ENCODE assay signal across 8 cellular contexts in the genomic region with DNA sequence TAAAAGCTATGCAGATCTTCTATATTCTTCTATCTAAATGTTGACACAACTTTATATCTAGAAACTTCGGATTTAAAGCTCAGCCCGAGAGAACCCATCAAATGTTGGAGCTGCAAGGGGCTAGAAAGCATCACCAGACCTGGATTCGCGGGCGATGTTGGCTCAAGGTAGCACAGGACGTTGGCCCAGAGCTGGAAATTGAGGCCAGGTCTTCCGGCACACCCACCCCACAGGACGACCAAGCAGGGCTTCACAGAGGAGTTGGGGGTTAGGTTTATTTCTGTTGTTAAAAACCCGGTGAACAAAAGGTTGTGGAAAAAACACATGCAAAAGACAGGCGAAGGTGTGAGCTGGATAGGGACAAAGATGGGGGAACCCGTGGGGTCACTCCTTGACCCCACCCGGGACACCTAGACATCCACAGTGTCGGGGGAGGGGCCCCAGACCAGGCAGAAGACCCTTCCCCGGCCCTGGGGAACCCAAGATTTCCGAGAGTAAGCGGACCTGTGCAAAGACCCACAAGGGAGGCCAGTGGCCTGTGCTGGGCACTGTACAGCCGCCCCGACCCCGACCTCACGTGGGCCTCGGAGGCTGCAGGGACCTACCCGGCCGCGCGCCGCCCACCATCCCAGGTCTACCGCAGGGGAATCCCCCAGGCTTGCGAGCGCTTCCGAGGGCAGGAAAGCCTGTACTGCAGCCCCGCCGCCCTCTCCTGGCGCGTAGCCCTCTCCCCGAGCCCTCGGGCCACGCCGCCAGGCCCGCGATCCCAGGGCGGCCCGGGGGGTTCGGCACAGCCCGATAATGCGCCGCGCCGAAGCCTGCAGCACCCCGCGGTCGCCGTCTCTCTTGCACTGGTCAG. TPM values are rescaled to one million over a fixed set of nuclear protein-coding genes. Genes with fewer than 3 reads are reported as not detected.
DNase-seq lines count a peak whose midpoint lies in the region; ATAC-seq, FAIRE-seq and TF ChIP-seq lines count a peak whose summit lies in the region.

No MANE protein-coding gene starts in this region.

- H3K4me3 ChIP-seq in K562 (no peak overlapping the region), kidney epithelial cell (ENCODE audit: low read depth, low read length) (peak overlapping the region; percentile 74)

- CTCF ChIA-PET in K562 (lab: Yijun Ruan, JAX; ENCODE audit: low intra/inter-chr PET ratio) = no interaction called here

- H3K4me2 ChIP-seq in K562 (ENCODE audit: insufficient read depth, low read length) = no peak overlapping the region

- H2AFZ ChIP-seq in K562 (ENCODE audit: low read depth, low read length) = no peak overlapping the region

- TF ChIP-seq CTCF in K562 (IDR thresholded peaks at IDR 0.05 in 2 of 3, conservative IDR thresholded peaks at IDR 0.05 in 1 of 3; ENCODE audit: insufficient read depth in 2 of 3, low read depth in 1 of 3, low read length in 3 of 3) (no peak), kidney epithelial cell (IDR thresholded peaks at IDR 0.05; ENCODE audit: insufficient read depth, low read length, poor library complexity, severe bottlenecking) (no peak)

- no peak for FAIRE-seq in K562 (lab: Jason Lieb, UNC)
- no peak for FAIRE-seq in RCC 7860 (lab: Jason Lieb, UNC)

- TF ChIP-seq POLR2A in GM15510 (IDR thresholded peaks at IDR 0.05; ENCODE audit: borderline replicate concordance, extremely low read depth, insufficient read length) (peak; percentile 29), K562 (conservative IDR thresholded peaks at IDR 0.05) (no peak)

- H3K27me3 ChIP-seq in K562 (ENCODE audit: control insufficient read depth in 2 of 2, insufficient read depth in 2 of 2, low read length in 2 of 2) (no peaks in the 10 kb centered on the region), kidney epithelial cell (ENCODE audit: control insufficient read depth, insufficient read depth, low read length) (no peaks in the 10 kb centered on the region)

- no peaks in the 10 kb centered on the region for H3K9me3 ChIP-seq in K562 (replicated peaks; ENCODE audit: control insufficient read depth, insufficient read depth, low read depth, low read length)

- POLR2A ChIA-PET in K562 (lab: Yijun Ruan, JAX) = interaction anchor here (0.6 to 3.4 kb wide), 11 partner anchors 10 to 518 kb away, joined by 3 to 24 read pairs (median 4); a partner anchor contains a TSS

- in situ Hi-C loops in K562 (cut with MboI) = no loop called here

- H3K36me3 ChIP-seq in K562 (ENCODE audit: control insufficient read depth, insufficient read depth, low read length) (peaks cover 22% of the 10 kb centered on the region; the same call in 2 of the 3 replicates), kidney epithelial cell (ENCODE audit: control insufficient read depth, insufficient read depth, low read length) (no peaks in the 10 kb centered on the region)

- H3K9ac ChIP-seq in K562 (ENCODE audit: insufficient read depth in 1 of 2, low read depth in 2 of 2, low read length in 2 of 2) = no peak overlapping the region

- no peaks in the 10 kb centered on the region; the same call in 1 of the 2 replicates for H4K20me1 ChIP-seq in K562 (replicated peaks; ENCODE audit: control insufficient read depth, insufficient read depth, low read length)

- TF ChIP-seq EP300 in K562 (IDR thresholded peaks at IDR 0.05; ENCODE audit: low read length) = no peak

- no TSS peak for BruUV-seq in K562 (replicated peaks; lab: Mats Ljungman, UMichigan)

- no peaks in the 10 kb centered on the region for H3K9me1 ChIP-seq in K562 (ENCODE audit: control insufficient read depth, insufficient read depth, low read length)

- 92% methylated on average over 15 of the region's 52 CpGs for WGBS in K562 (ENCODE audit: insufficient coverage, low coverage, missing lambda C conversion rate)

- DNase-seq in K562 (ENCODE audit: extremely low read depth in 1 of 4, low spot score in 3 of 4) (no peak), kidney epithelial cell (ENCODE audit: low read depth) (no peak), RCC 7860 (ENCODE audit: low spot score) (no peak)
- peak; percentile 76 for DNase-seq in stimulated activated CD4-positive, alpha-beta T cell treated with anti-CD3 and anti-CD28 coated beads, Interleukin-4, amount 100 ng/mL, for 1 hour

- H3K4me1 ChIP-seq in K562 (replicated peaks in 1 of 2; ENCODE audit: control insufficient read depth in 2 of 2, insufficient read depth in 2 of 2, low read length in 2 of 2) = peaks cover 12 to 22% of the 10 kb centered on the region in 2 experiments; a peak in 3 of 5 replicates

- no peak for TF ChIP-seq RAD21 in K562 (CRISPR knock-in tag; conservative IDR thresholded peaks at IDR 0.05 in 1 of 2, IDR thresholded peaks at IDR 0.05 in 1 of 2)

- intact Hi-C loops in K562 (cut with micrococcal nuclease) = loop anchor here (2.0 kb wide), 2 partner anchors 17 to 31 kb away; a partner anchor contains a TSS

- ATAC-seq in HG02759 (IDR thresholded peaks at IDR 0.05; ENCODE audit: unreplicated experiment) (peak; percentile 27), SK-N-SH treated with all-trans-retinoic acid at 6 μM for 48 hours (peak; percentile 39), K562 (no peak), HG02623 (IDR thresholded peaks at IDR 0.05; ENCODE audit: unreplicated experiment) (no peak)

- 0 out of 3 replicates have a peak, but pooled peaks cover 5% of the 10 kb centered on the region for H3K79me2 ChIP-seq in K562 (ENCODE audit: control insufficient read depth, insufficient read depth, low read length)

- H3K27ac ChIP-seq in K562 (ENCODE audit: extremely low read depth, low read depth, low read length) = no peak overlapping the region

RNA-seq across cellular contexts. Expression of a gene that starts 1.8 kb away (rescaled TPM):
- 40.2 and 80.6 TPM in 2 replicates for total RNA-seq in K562 (2011; cell fraction: chromatin; rRNA removed; ENCODE audit: low replicate concordance)
- total RNA-seq in K562 (2011; cell fraction: nucleolus; rRNA removed) = 34.5 and 47.0 TPM in 2 replicates
- 34.2 and 36.7 TPM in 2 replicates for total RNA-seq in K562 (2011; cell fraction: nucleoplasm; rRNA removed)
- total RNA-seq in K562 (2014; rRNA removed) (26.2 and 30.3 TPM in 2 replicates), K562 (2014; rRNA removed; fragmentation: Illumina TruSeq; extraction: Trizol) (25.8 and 26.4 TPM in 2 replicates), K562 (2015; rRNA removed; fragmentation: Illumina TruSeq; extraction: Trizol) (28.7 and 29.1 TPM in 2 replicates), K562 (2021) (37.6 and 40.3 TPM in 2 replicates), kidney epithelial cell (28.6 and 32.0 TPM in 2 replicates)
- polyA plus RNA-seq in K562 (2011; rRNA removed) (48.3 and 52.7 TPM in 2 replicates), K562 (2014; fragmentation: Illumina TruSeq; extraction: Trizol) (49.5 and 52.3 TPM in 2 replicates), K562 (2014; fragmentation: Nextera tagmentation; extraction: Ambion mirVana) (1 to 10 TPM; 3.3 to 6.3 TPM), K562 (2014; rRNA removed) (24.9 and 33.8 TPM in 2 replicates)
- 61.4 and 68.7 TPM in 2 replicates for polyA plus RNA-seq in K562 (2011; cell fraction: cytosol; rRNA removed)
- 59.7 and 61.5 TPM in 2 replicates for polyA plus RNA-seq in K562 (2011; cell fraction: nucleus; rRNA removed)
- 33.2 and 62.0 TPM in 2 replicates for polyA plus RNA-seq in K562 (2012)
- 42.1 and 50.9 TPM in 2 replicates for polyA minus RNA-seq in K562 (2011; rRNA and poly(A)+ RNA removed)
- 22.4 and 26.2 TPM in 2 replicates for polyA minus RNA-seq in K562 (2011; cell fraction: cytosol; rRNA and poly(A)+ RNA removed)
- 20.7 and 27.2 TPM in 2 replicates for polyA minus RNA-seq in K562 (2011; cell fraction: nucleus; rRNA and poly(A)+ RNA removed)

RNA-seq across cellular contexts. Expression of a gene that starts 16.9 kb away (rescaled TPM):
- 364 and 807 TPM in 2 replicates for total RNA-seq in K562 (2011; cell fraction: chromatin; rRNA removed; ENCODE audit: low replicate concordance)
- total RNA-seq in K562 (2011; cell fraction: nucleolus; rRNA removed) = 428 and 514 TPM in 2 replicates
- total RNA-seq in K562 (2011; cell fraction: nucleoplasm; rRNA removed) = 376 and 406 TPM in 2 replicates
- total RNA-seq in K562 (2014; rRNA removed) (18.9 and 23.7 TPM in 2 replicates), K562 (2014; rRNA removed; fragmentation: Illumina TruSeq; extraction: Trizol) (31.0 and 34.3 TPM in 2 replicates), K562 (2015; rRNA removed; fragmentation: Illumina TruSeq; extraction: Trizol) (44.0 and 44.1 TPM in 2 replicates), K562 (2021) (78.5 and 79.6 TPM in 2 replicates), kidney epithelial cell (27.0 and 36.1 TPM in 2 replicates)
- polyA plus RNA-seq in K562 (2011; rRNA removed) (52.9 and 143 TPM in 2 replicates), K562 (2014; fragmentation: Illumina TruSeq; extraction: Trizol) (76.9 and 81.4 TPM in 2 replicates), K562 (2014; fragmentation: Nextera tagmentation; extraction: Ambion mirVana) (10 to 100 TPM; 11.4 to 14.8 TPM), K562 (2014; rRNA removed) (55.0 and 58.0 TPM in 2 replicates)
- polyA plus RNA-seq in K562 (2011; cell fraction: cytosol; rRNA removed) = 146 and 165 TPM in 2 replicates
- 466 and 543 TPM in 2 replicates for polyA plus RNA-seq in K562 (2011; cell fraction: nucleus; rRNA removed)
- 57.3 and 151 TPM in 2 replicates for polyA plus RNA-seq in K562 (2012)
- 123 TPM in 2 replicates for polyA minus RNA-seq in K562 (2011; rRNA and poly(A)+ RNA removed)
- 96.4 and 118 TPM in 2 replicates for polyA minus RNA-seq in K562 (2011; cell fraction: cytosol; rRNA and poly(A)+ RNA removed)
- 142 and 264 TPM in 2 replicates for polyA minus RNA-seq in K562 (2011; cell fraction: nucleus; rRNA and poly(A)+ RNA removed)

RNA-seq across cellular contexts. Expression of a gene that starts 21.8 kb away (rescaled TPM):
- 32.9 and 75.2 TPM in 2 replicates for total RNA-seq in K562 (2011; cell fraction: chromatin; rRNA removed; ENCODE audit: low replicate concordance)
- 76.6 and 92.2 TPM in 2 replicates for total RNA-seq in K562 (2011; cell fraction: nucleolus; rRNA removed)
- 88.9 and 136 TPM in 2 replicates for total RNA-seq in K562 (2011; cell fraction: nucleoplasm; rRNA removed)
- total RNA-seq in K562 (2014; rRNA removed) = 186 and 199 TPM in 2 replicates
- 263 and 292 TPM in 2 replicates for total RNA-seq in K562 (2014; rRNA removed; fragmentation: Illumina TruSeq; extraction: Trizol)
- 335 and 366 TPM in 2 replicates for total RNA-seq in K562 (2015; rRNA removed; fragmentation: Illumina TruSeq; extraction: Trizol)
- total RNA-seq in K562 (2021) = 239 and 266 TPM in 2 replicates
- 328 and 435 TPM in 2 replicates for polyA plus RNA-seq in K562 (2011; rRNA removed)
- 794 and 995 TPM in 2 replicates for polyA plus RNA-seq in K562 (2011; cell fraction: cytosol; rRNA removed)
- 204 and 270 TPM in 2 replicates for polyA plus RNA-seq in K562 (2011; cell fraction: nucleus; rRNA removed)
- polyA plus RNA-seq in K562 (2012) = 363 and 494 TPM in 2 replicates
- 503 and 545 TPM in 2 replicates for polyA plus RNA-seq in K562 (2014; fragmentation: Illumina TruSeq; extraction: Trizol)
- 1,000 to 10,000 TPM; 1,144 to 1,155 TPM for polyA plus RNA-seq in K562 (2014; fragmentation: Nextera tagmentation; extraction: Ambion mirVana)
- 355 and 369 TPM in 2 replicates for polyA plus RNA-seq in K562 (2014; rRNA removed)
- polyA minus RNA-seq in K562 (2011; rRNA and poly(A)+ RNA removed) = 170 and 193 TPM in 2 replicates
- polyA minus RNA-seq in K562 (2011; cell fraction: cytosol; rRNA and poly(A)+ RNA removed) = 371 and 384 TPM in 2 replicates
- 63.4 and 99.5 TPM in 2 replicates for polyA minus RNA-seq in K562 (2011; cell fraction: nucleus; rRNA and poly(A)+ RNA removed)
- 237 and 272 TPM in 2 replicates for total RNA-seq in kidney epithelial cell

RNA-seq across cellular contexts. Expression of a gene that starts 28.8 kb away (rescaled TPM):
- total RNA-seq in K562 (2011; cell fraction: chromatin; rRNA removed; ENCODE audit: low replicate concordance) = 0.26 and 1.00 TPM in 2 replicates
- 1.6 and 2.0 TPM in 2 replicates for total RNA-seq in K562 (2011; cell fraction: nucleolus; rRNA removed)
- 0.51 and 0.61 TPM in 2 replicates for total RNA-seq in K562 (2011; cell fraction: nucleoplasm; rRNA removed)
- total RNA-seq in K562 (2014; rRNA removed) (2.2 and 2.7 TPM in 2 replicates), K562 (2014; rRNA removed; fragmentation: Illumina TruSeq; extraction: Trizol) (0.04 TPM in 1 of 2 replicates, not detected in the other), K562 (2015; rRNA removed; fragmentation: Illumina TruSeq; extraction: Trizol) (0.54 and 0.75 TPM in 2 replicates), K562 (2021) (1.0 and 1.5 TPM in 2 replicates), kidney epithelial cell (7.4 and 9.5 TPM in 2 replicates)
- polyA plus RNA-seq in K562 (2011; rRNA removed) (0.24 and 0.43 TPM in 2 replicates), K562 (2014; fragmentation: Illumina TruSeq; extraction: Trizol) (0.06 and 0.37 TPM in 2 replicates), K562 (2014; fragmentation: Nextera tagmentation; extraction: Ambion mirVana) (not detected), K562 (2014; rRNA removed) (0.94 and 1.1 TPM in 2 replicates)
- 0.63 and 1.3 TPM in 2 replicates for polyA plus RNA-seq in K562 (2011; cell fraction: cytosol; rRNA removed)
- 1.1 and 2.4 TPM in 2 replicates for polyA plus RNA-seq in K562 (2011; cell fraction: nucleus; rRNA removed)
- 1.1 and 1.7 TPM in 2 replicates for polyA plus RNA-seq in K562 (2012)
- 0.12 and 0.25 TPM in 2 replicates for polyA minus RNA-seq in K562 (2011; rRNA and poly(A)+ RNA removed)
- polyA minus RNA-seq in K562 (2011; cell fraction: cytosol; rRNA and poly(A)+ RNA removed) = 0.46 and 0.67 TPM in 2 replicates
- polyA minus RNA-seq in K562 (2011; cell fraction: nucleus; rRNA and poly(A)+ RNA removed) = 0.78 and 0.94 TPM in 2 replicates

RNA-seq across cellular contexts. Expression of a gene that starts 36.9 kb away (rescaled TPM):
- 2.0 and 6.1 TPM in 2 replicates for total RNA-seq in K562 (2011; cell fraction: chromatin; rRNA removed; ENCODE audit: low replicate concordance)
- 5.5 and 8.5 TPM in 2 replicates for total RNA-seq in K562 (2011; cell fraction: nucleolus; rRNA removed)
- 5.1 and 5.5 TPM in 2 replicates for total RNA-seq in K562 (2011; cell fraction: nucleoplasm; rRNA removed)
- total RNA-seq in K562 (2014; rRNA removed) = 5.8 and 9.8 TPM in 2 replicates
- total RNA-seq in K562 (2014; rRNA removed; fragmentation: Illumina TruSeq; extraction: Trizol) = 2.4 and 3.6 TPM in 2 replicates
- total RNA-seq in K562 (2015; rRNA removed; fragmentation: Illumina TruSeq; extraction: Trizol) = 8.8 and 9.2 TPM in 2 replicates
- total RNA-seq in K562 (2021) = 10.7 and 13.2 TPM in 2 replicates
- 3.4 and 3.7 TPM in 2 replicates for polyA plus RNA-seq in K562 (2011; rRNA removed)
- 4.3 and 6.2 TPM in 2 replicates for polyA plus RNA-seq in K562 (2011; cell fraction: cytosol; rRNA removed)
- 9.1 and 9.7 TPM in 2 replicates for polyA plus RNA-seq in K562 (2011; cell fraction: nucleus; rRNA removed)
- 15.4 and 17.5 TPM in 2 replicates for polyA plus RNA-seq in K562 (2012)
- 6.2 TPM in 2 replicates for polyA plus RNA-seq in K562 (2014; fragmentation: Illumina TruSeq; extraction: Trizol)
- 1 to 10 TPM; 1.5 to 2.7 TPM for polyA plus RNA-seq in K562 (2014; fragmentation: Nextera tagmentation; extraction: Ambion mirVana)
- polyA plus RNA-seq in K562 (2014; rRNA removed) = 4.8 and 5.2 TPM in 2 replicates
- 2.0 and 2.2 TPM in 2 replicates for polyA minus RNA-seq in K562 (2011; rRNA and poly(A)+ RNA removed)
- 5.2 and 6.2 TPM in 2 replicates for polyA minus RNA-seq in K562 (2011; cell fraction: cytosol; rRNA and poly(A)+ RNA removed)
- 3.3 and 3.4 TPM in 2 replicates for polyA minus RNA-seq in K562 (2011; cell fraction: nucleus; rRNA and poly(A)+ RNA removed)
- total RNA-seq in kidney epithelial cell = 3.1 and 3.8 TPM in 2 replicates

Comparison
In these comparisons a context has a peak if more than half of its experiments do, and no peak if none do; other contexts are left out.
1. ATAC-seq: peak in HG02759 (single experiment) and SK-N-SH treated with all-trans-retinoic acid at 6 μM for 48 hours (single experiment); none in K562 (single experiment) and HG02623 (single experiment).